22 cellular contexts compared by ENCODE assay signal in genomic region chr12:46084666-46085631, GRCh38.
DNase-seq lines count a peak whose midpoint lies in the region; ATAC-seq, FAIRE-seq and TF ChIP-seq lines count a peak whose summit lies in the region.
"Had no signal": no experiment of that assay in that cellular context is flagged by ENCODE, and none has a peak within 500 bp of the region (broad histone marks: within the 10 kb centered on the region; RNA-seq: fewer than 3 reads in every experiment).

No MANE protein-coding gene starts in this region.

- ATAC-seq in HG03571 (IDR thresholded peaks at IDR 0.05; ENCODE audit: unreplicated experiment) = no peak
- ATAC-seq: T-helper 17 cell had no signal

- H3K4me3 ChIP-seq in epithelial cell of esophagus (ENCODE audit: low read length) = no peak overlapping the region
- H3K4me3 ChIP-seq: PC-9, SK-N-MC had no signal

- DNase-seq in ELR (ENCODE audit: low read depth) = peak; percentile 14
- DNase-seq in KBM-7 = peak; percentile 18
- DNase-seq in epithelial cell of esophagus (ENCODE audit: low read depth) = peak; percentile 49
- peak; percentile 70 for DNase-seq in urothelium cell line (ENCODE audit: low spot score)
- DNase-seq in frontal cortex (ENCODE audit: low spot score in 2 of 2) = no peak
- no peak for DNase-seq in GM13976 (ENCODE audit: low spot score)
- DNase-seq: CD4-positive, CD25-positive, alpha-beta regulatory T cell; DND-41; GOT3; MV-4-11; NCI-H1105 treated with DMSO at 0.1 percent for 48 hours; NCI-H2029 treated with DMSO at 0.1 percent for 48 hours; NCI-H2171 treated with DMSO at 0.1 percent for 48 hours; NCI-H446; NCI-H526 treated with DMSO at 0.1 percent for 48 hours; PC-9; RPMI8226; SHP77; SW 1271; T-helper 17 cell had no signal

- in situ Hi-C loops in KBM-7 (cut with MboI; ENCODE audit: low pct_unique_long_range_greater_than_20kb, low sequenced_read_pairs) (no loop called here), GM13976 (cut with MboI; ENCODE audit: low sequenced_read_pairs, unreplicated experiment) (no loop called here)

- TF ChIP-seq CTCF in epithelial cell of esophagus (IDR thresholded peaks at IDR 0.05; ENCODE audit: insufficient read depth, low read depth, low read length, missing control alignments) (no peak), GM13976 (IDR thresholded peaks at IDR 0.05; ENCODE audit: borderline replicate concordance, control extremely low read depth, extremely low read depth, insufficient read depth, missing control alignments) (no peak)

- no peak for FAIRE-seq in urothelium cell line (lab: Jason Lieb, UNC)
- FAIRE-seq in frontal cortex (lab: Jason Lieb, UNC) = no peak

Comparison
In these comparisons a context has a peak if more than half of its experiments do, and no peak if none do; other contexts are left out.
1. DNase-seq: peak in ELR (single experiment), KBM-7 (single experiment), epithelial cell of esophagus (single experiment) and urothelium cell line (single experiment); none in frontal cortex (0 of 2) and GM13976 (single experiment).